Comparison of ENCODE assay signal across 1 cellular context in genomic region chr17:28706471-28707338, GRCh38.
A peak's percentile ranks its signal among the peaks of the same experiment; 100 is the strongest.
TF ChIP-seq lines count a peak whose summit lies in the region.

No MANE protein-coding gene starts in this region.

TF ChIP-seq in K562, 482 proteins besides CTCF, POLR2A, EP300 and RAD21:
- no peak for TF ChIP-seq BRD4 (IDR thresholded peaks at IDR 0.05)
- TF ChIP-seq ZNF740 (CRISPR knock-in tag; IDR thresholded peaks at IDR 0.05), result no peak; the same call in 1 of the 2 replicates
- peak in 1 of 2 experiments; percentile 94; a peak in 2 of 4 replicates for TF ChIP-seq ZNF740 (tag; IDR thresholded peaks at IDR 0.05)
- TF ChIP-seq VEZF1 (CRISPR knock-in tag; IDR thresholded peaks at IDR 0.05), result peak; percentile 59
